Comparison of ENCODE assay signal across 1 cellular context in genomic region chr22:20010307-20011122, GRCh38.
TF ChIP-seq lines count a peak whose summit lies in the region.

No MANE protein-coding gene starts in this region.

TF ChIP-seq in HepG2, 621 proteins besides CTCF, POLR2A, EP300 and RAD21 (continued from another document):
- TF ChIP-seq ZNF687 (CRISPR knock-in tag; IDR thresholded peaks at IDR 0.05) = peak; percentile 90
- TF ChIP-seq EED (CRISPR knock-in tag; IDR thresholded peaks at IDR 0.05) = 0 out of 2 replicates have a peak, but pooled peaks have one; percentile 71
- no peak for TF ChIP-seq JUNB (CRISPR knock-in tag; IDR thresholded peaks at IDR 0.05; ENCODE audit: borderline replicate concordance)
- TF ChIP-seq SPEN (CRISPR knock-in tag; IDR thresholded peaks at IDR 0.05; ENCODE audit: low read depth) = peak; percentile 69
- peak; percentile 27 for TF ChIP-seq KDM2A (CRISPR knock-in tag; IDR thresholded peaks at IDR 0.05; ENCODE audit: borderline replicate concordance, low read depth)
- TF ChIP-seq IKZF5 (CRISPR knock-in tag; IDR thresholded peaks at IDR 0.05) = 0 out of 2 replicates have a peak, but pooled peaks have one; percentile 41
- TF ChIP-seq ZNF772 (CRISPR knock-in tag; IDR thresholded peaks at IDR 0.05) = peak; percentile 44; the same call in 1 of the 2 replicates
- no peak for TF ChIP-seq ZFP36 (IDR thresholded peaks at IDR 0.05; ENCODE audit: borderline replicate concordance, low read depth, low read length, partially characterized antibody)
- no peak for TF ChIP-seq ZNF777 (CRISPR knock-in tag; IDR thresholded peaks at IDR 0.05)
- TF ChIP-seq ZNF569 (CRISPR knock-in tag; IDR thresholded peaks at IDR 0.05; ENCODE audit: borderline replicate concordance) = no peak
- no peak for TF ChIP-seq PRDM4 (CRISPR knock-in tag; IDR thresholded peaks at IDR 0.05; ENCODE audit: borderline replicate concordance)
- TF ChIP-seq ERF (CRISPR knock-in tag; IDR thresholded peaks at IDR 0.05) = peak; percentile 24; the same call in 1 of the 2 replicates
- peak; percentile 61; the same call in 1 of the 2 replicates for TF ChIP-seq RXRA (CRISPR knock-in tag; IDR thresholded peaks at IDR 0.05)
- TF ChIP-seq HIC2 (CRISPR knock-in tag; IDR thresholded peaks at IDR 0.05; ENCODE audit: low read depth) = peak; percentile 73; the same call in 1 of the 2 replicates
- TF ChIP-seq ZNF335 (CRISPR knock-in tag; IDR thresholded peaks at IDR 0.05) = no peak
- no peak for TF ChIP-seq JDP2 (CRISPR knock-in tag; IDR thresholded peaks at IDR 0.05; ENCODE audit: borderline replicate concordance)
- no peak for TF ChIP-seq SRF (IDR thresholded peaks at IDR 0.05; ENCODE audit: low read depth, low read length)
- TF ChIP-seq HMGXB4 (CRISPR knock-in tag; IDR thresholded peaks at IDR 0.05; ENCODE audit: borderline replicate concordance in 1 of 2, low read depth in 1 of 2) = peak in 1 of 2 experiments; percentile 51; a peak in 1 of 4 replicates
- no peak for TF ChIP-seq MEF2D (CRISPR knock-in tag; IDR thresholded peaks at IDR 0.05)
- TF ChIP-seq PRDM15 (CRISPR knock-in tag; IDR thresholded peaks at IDR 0.05) = no peak
- TF ChIP-seq ZNF574 (CRISPR knock-in tag; IDR thresholded peaks at IDR 0.05) = peak; percentile 52
- no peak for TF ChIP-seq DNMT1 (CRISPR knock-in tag; IDR thresholded peaks at IDR 0.05)
- TF ChIP-seq TBL1XR1 (IDR thresholded peaks at IDR 0.05; ENCODE audit: borderline replicate concordance, low read length, partially characterized antibody) = no peak
- TF ChIP-seq RNF219 (CRISPR knock-in tag; IDR thresholded peaks at IDR 0.05) = no peak
- TF ChIP-seq NFRKB (IDR thresholded peaks at IDR 0.05) = no peak
- no peak for TF ChIP-seq ZFP90 (CRISPR knock-in tag; IDR thresholded peaks at IDR 0.05; ENCODE audit: borderline replicate concordance)
- TF ChIP-seq SKI (IDR thresholded peaks at IDR 0.05; ENCODE audit: partially characterized antibody) = no peak
- TF ChIP-seq ZNF33A (CRISPR knock-in tag; IDR thresholded peaks at IDR 0.05; ENCODE audit: borderline replicate concordance) = 0 out of 2 replicates have a peak, but pooled peaks have one; percentile 22
- no peak for TF ChIP-seq ZNF260 (CRISPR knock-in tag; IDR thresholded peaks at IDR 0.05; ENCODE audit: borderline replicate concordance, low read depth)
- peak; percentile 23; the same call in 1 of the 2 replicates for TF ChIP-seq TFDP1 (CRISPR knock-in tag; IDR thresholded peaks at IDR 0.05; ENCODE audit: borderline replicate concordance)
